ENCODE assay signal across 25 cellular contexts in the genomic region with DNA sequence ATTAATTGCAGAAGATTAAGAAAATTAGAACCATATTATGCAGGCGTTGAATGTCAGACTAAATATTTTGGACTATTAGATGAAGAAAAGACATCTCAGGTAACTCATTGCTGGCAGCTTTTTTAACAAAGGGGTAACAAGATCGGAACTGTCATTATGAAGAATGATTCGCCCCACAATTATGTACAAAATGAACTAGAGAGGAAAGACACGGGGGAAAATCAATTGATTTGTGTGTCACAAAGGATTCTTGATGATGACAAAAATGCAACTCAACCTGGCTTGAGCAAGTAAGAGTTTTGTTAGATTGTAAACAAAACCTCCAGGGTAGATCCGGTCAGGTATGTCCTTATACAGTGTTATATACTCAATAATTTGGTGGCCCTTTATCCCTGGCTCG.
"Had no signal": no experiment of that assay in that cellular context is flagged by ENCODE, and none has a peak within 500 bp of the region (broad histone marks: within the 10 kb centered on the region; RNA-seq: fewer than 3 reads in every experiment).

No MANE protein-coding gene starts in this region.

- DNase-seq: stimulated activated CD4-positive, alpha-beta T cell treated with anti-CD3 and anti-CD28 coated beads, Interleukin-2, amount 100 ng/mL, for 48 hours; stimulated activated CD4-positive, alpha-beta T cell treated with anti-CD3 and anti-CD28 coated beads, Interleukin-4, amount 100 ng/mL, for 1 hour; stimulated activated CD4-positive, alpha-beta T cell treated with anti-CD3 and anti-CD28 coated beads, Interleukin-4, amount 100 ng/mL, for 24 hours; stimulated activated CD4-positive, alpha-beta T cell treated with anti-CD3 and anti-CD28 coated beads, Interleukin-4, amount 100 ng/mL, for 4 hours; stimulated activated CD8-positive, alpha-beta memory T cell treated with anti-CD3 and anti-CD28 coated beads, Interleukin-4, amount 100 ng/mL, for 48 hours; stimulated activated naive B cell treated with anti-CD40 and anti-IgM and Interleukin-4, amounts not matched to agents 10 μg/mL and 1 μg/mL and 100 μg/mL, for 72 hours; stimulated activated naive CD4-positive, alpha-beta T cell; stimulated activated naive CD4-positive, alpha-beta T cell treated with Interleukin-2 at 50 U/mL for 16 hours; stimulated activated naive CD8-positive, alpha-beta T cell treated with anti-CD3 and anti-CD28 coated beads, Interleukin-15, amount 100 ng/mL, for 72 hours; stimulated activated naive CD8-positive, alpha-beta T cell treated with anti-CD3 and anti-CD28 coated beads, Interleukin-15, Interleukin-2, amounts not matched to agents 100 U/mL and 50 U/mL, for 24 hours; stomach; substantia nigra; testis; thyroid gland; tibial artery; transverse colon; trophoblast cell; upper lobe of left lung; upper lobe of right lung; uterus had no signal

- H3K27me3 ChIP-seq: stomach, suprapubic skin, testis, thyroid gland, tibial artery, tibial nerve, transverse colon, upper lobe of left lung, upper lobe of right lung, uterus had no signal

- H3K9me3 ChIP-seq: stomach, suprapubic skin, testis, thoracic aorta, thyroid gland, tibial artery, tibial nerve, transverse colon, upper lobe of left lung, upper lobe of right lung, uterus had no signal

- H3K4me3 ChIP-seq: stomach, suprapubic skin, testis, thoracic aorta, thyroid gland, tibial artery, tibial nerve, transverse colon, upper lobe of left lung, upper lobe of right lung, uterus had no signal

- H3K36me3 ChIP-seq: stomach, suprapubic skin, thoracic aorta, thyroid gland, tibial artery, tibial nerve, transverse colon, upper lobe of left lung, upper lobe of right lung, uterus had no signal

- H3K4me1 ChIP-seq: stomach, testis, transverse colon, uterus had no signal

- H3K27ac ChIP-seq: stomach, suprapubic skin, testis, thoracic aorta, thyroid gland, tibial artery, tibial nerve, transverse colon, upper lobe of left lung, upper lobe of right lung, uterus had no signal

- ATAC-seq: stimulated activated effector memory CD8-positive, alpha-beta T cell treated with anti-CD3 and anti-CD28 coated beads, Interleukin-12 subunit alpha, Interleukin-12 subunit beta, amount 100 ng/mL, for 72 hours; stimulated activated memory B cell treated with anti-CD40 and anti-IgM and Interleukin-4, amounts not matched to agents 10 μg/mL and 1 μg/mL and 100 μg/mL, for 72 hours; stimulated activated naive B cell treated with anti-CD40 and anti-IgM and Interleukin-4, amounts not matched to agents 10 μg/mL and 1 μg/mL and 100 μg/mL, for 72 hours; stimulated activated naive CD8-positive, alpha-beta T cell treated with anti-CD3 and anti-CD28 coated beads, Interleukin-15, amount 100 ng/mL, for 72 hours; stimulated activated naive CD8-positive, alpha-beta T cell treated with anti-CD3 and anti-CD28 coated beads, Interleukin-15, Interleukin-2, amounts not matched to agents 100 U/mL and 50 U/mL, for 24 hours; upper lobe of right lung had no signal
